27 cellular contexts compared by ENCODE assay signal in the genomic region with DNA sequence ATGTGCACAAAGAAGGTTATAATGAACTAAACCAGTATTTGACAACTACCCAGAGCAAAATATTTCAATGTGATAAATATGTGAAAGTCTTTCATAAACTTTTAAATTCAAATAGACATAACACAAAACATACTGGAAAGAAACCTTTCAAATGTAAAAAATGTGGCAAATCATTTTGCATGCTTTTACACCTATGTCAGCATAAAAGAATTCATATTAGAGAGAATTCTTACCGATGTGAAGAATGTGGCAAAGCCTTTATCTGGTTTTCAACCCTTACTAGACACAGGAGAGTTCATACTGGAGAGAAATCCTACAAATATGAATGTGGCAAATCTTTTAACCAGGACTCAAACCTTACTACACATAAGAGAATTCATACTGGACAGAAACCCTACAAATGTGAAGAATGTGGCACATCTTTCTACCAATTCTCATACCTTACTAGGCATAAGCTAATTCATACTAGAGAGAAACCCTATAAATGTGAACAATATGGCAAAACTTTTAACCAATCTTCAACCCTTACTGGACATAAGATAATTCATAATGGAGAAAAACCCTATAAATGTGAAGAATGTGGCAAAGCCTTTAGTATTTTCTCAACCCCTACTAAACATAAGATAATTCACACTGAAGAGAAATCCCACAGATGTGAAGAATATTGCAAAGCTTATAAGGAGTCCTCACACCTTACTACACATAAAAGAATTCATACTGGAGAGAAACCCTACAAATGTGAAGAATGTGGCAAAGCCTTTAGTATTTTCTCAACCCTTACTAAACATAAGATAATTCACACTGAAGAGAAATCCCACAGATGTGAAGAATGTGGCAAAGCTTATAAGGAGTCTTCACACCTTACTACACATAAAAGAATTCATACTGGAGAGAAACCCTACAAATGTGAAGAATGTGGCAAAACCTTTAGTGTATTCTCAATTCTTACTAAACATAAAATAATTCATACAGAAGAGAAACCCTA.
"Had no signal": no experiment of that assay in that cellular context is flagged by ENCODE, and none has a peak within 500 bp of the region (broad histone marks: within the 10 kb centered on the region; RNA-seq: fewer than 3 reads in every experiment).

No MANE protein-coding gene starts in this region.

- H3K27ac Mint-ChIP-seq: activated CD8-positive, alpha-beta T cell treated with anti-CD3 and anti-CD28 coated beads for 36 hours; activated naive CD4-positive, alpha-beta T cell treated with anti-CD3 and anti-CD28 coated beads, Interleukin-2, amount 50 U/mL, for 72 hours; activated T-helper 2 cell treated with anti-CD3 and anti-CD28 coated beads, Interferon-gamma antibody, Interleukin-2, Interleukin-4, amounts not matched to agents 10 μg/mL and 5 μg/mL and 100 μg/mL, durations not matched to agents 14 hours and 24 hours and 36 hours; naive B cell; nephron progenitor cell; stimulated activated naive B cell treated with anti-CD40 and anti-IgM and Interleukin-4, amounts not matched to agents 10 μg/mL and 1 μg/mL and 100 μg/mL, for 72 hours; T-helper 1 cell treated with Interleukin-12 subunit alpha and Interleukin-12 subunit beta and Interleukin-4 antibody, amounts not matched to agents 30 μg/mL and 1 μg/mL, for 36 hours had no signal

- H3K4me3 ChIP-seq: left ventricle myocardium inferior, skin epidermis, stomach, suprapubic skin, tibial artery, upper lobe of right lung had no signal

- H3K4me3 Mint-ChIP-seq: activated CD8-positive, alpha-beta T cell treated with anti-CD3 and anti-CD28 coated beads for 36 hours; central memory CD8-positive, alpha-beta T cell; naive B cell; nephron progenitor cell; stimulated activated naive B cell treated with anti-CD40 and anti-IgM and Interleukin-4, amounts not matched to agents 10 μg/mL and 1 μg/mL and 100 μg/mL, for 72 hours; T-helper 1 cell treated with Interleukin-12 subunit alpha and Interleukin-12 subunit beta and Interleukin-4 antibody, amounts not matched to agents 30 μg/mL and 1 μg/mL, for 36 hours had no signal

- H3K4me1 ChIP-seq: left ventricle myocardium inferior, stomach, suprapubic skin, tibial artery, upper lobe of right lung had no signal

- H3K27ac ChIP-seq: left ventricle myocardium inferior, neutrophil, skin epidermis, stomach, suprapubic skin, tibial artery, upper lobe of right lung had no signal

- ATAC-seq: activated CD8-positive, alpha-beta T cell treated with anti-CD3 and anti-CD28 coated beads for 36 hours; activated naive CD4-positive, alpha-beta T cell treated with anti-CD3 and anti-CD28 coated beads, Interleukin-2, amount 50 U/mL, for 72 hours; sciatic nerve; stimulated activated naive B cell treated with anti-CD40 and anti-IgM and Interleukin-4, amounts not matched to agents 10 μg/mL and 1 μg/mL and 100 μg/mL, for 72 hours; upper lobe of right lung had no signal

- DNase-seq: activated CD4-positive, alpha-beta T cell treated with anti-CD3 and anti-CD28 coated beads, Interleukin-2, amount 50 U/mL, for 1 hour; activated CD4-positive, CD25-positive, alpha-beta regulatory T cell treated with anti-CD3 and anti-CD28 coated beads, Interleukin-2, amount 50 U/mL, for 72 hours; activated CD8-positive, alpha-beta T cell treated with anti-CD3 and anti-CD28 coated beads for 36 hours; activated naive CD4-positive, alpha-beta T cell; activated T-cell treated with anti-CD3 and anti-CD28 coated beads, Interleukin-2, amount 50 U/mL, for 48 hours; anterior cingulate cortex; dermis blood vessel endothelial cell; effector CD4-positive, alpha-beta T cell; islet precursor cell; left ventricle myocardium inferior; mammary epithelial cell; naive B cell; nephron progenitor cell; stimulated activated CD4-positive, alpha-beta T cell treated with anti-CD3 and anti-CD28 coated beads, Interleukin-1b, Interleukin-23, amount 100 ng/mL, for 48 hours; stimulated activated naive B cell treated with anti-CD40 and anti-IgM and Interleukin-4, amounts not matched to agents 10 μg/mL and 1 μg/mL and 100 μg/mL, for 72 hours; stomach; T1000; tibial artery; upper lobe of right lung had no signal

- H3K4me1 Mint-ChIP-seq: central memory CD8-positive, alpha-beta T cell; naive B cell; nephron progenitor cell; stimulated activated naive B cell treated with anti-CD40 and anti-IgM and Interleukin-4, amounts not matched to agents 10 μg/mL and 1 μg/mL and 100 μg/mL, for 72 hours had no signal

- H3K27me3 Mint-ChIP-seq: activated CD8-positive, alpha-beta T cell treated with anti-CD3 and anti-CD28 coated beads for 36 hours; central memory CD8-positive, alpha-beta T cell; naive B cell; stimulated activated naive B cell treated with anti-CD40 and anti-IgM and Interleukin-4, amounts not matched to agents 10 μg/mL and 1 μg/mL and 100 μg/mL, for 72 hours had no signal

- H3K27me3 ChIP-seq: neutrophil, stomach, suprapubic skin, tibial artery, upper lobe of right lung had no signal

- H3K36me3 ChIP-seq: upper lobe of right lung had no signal
